In the genomic region with DNA sequence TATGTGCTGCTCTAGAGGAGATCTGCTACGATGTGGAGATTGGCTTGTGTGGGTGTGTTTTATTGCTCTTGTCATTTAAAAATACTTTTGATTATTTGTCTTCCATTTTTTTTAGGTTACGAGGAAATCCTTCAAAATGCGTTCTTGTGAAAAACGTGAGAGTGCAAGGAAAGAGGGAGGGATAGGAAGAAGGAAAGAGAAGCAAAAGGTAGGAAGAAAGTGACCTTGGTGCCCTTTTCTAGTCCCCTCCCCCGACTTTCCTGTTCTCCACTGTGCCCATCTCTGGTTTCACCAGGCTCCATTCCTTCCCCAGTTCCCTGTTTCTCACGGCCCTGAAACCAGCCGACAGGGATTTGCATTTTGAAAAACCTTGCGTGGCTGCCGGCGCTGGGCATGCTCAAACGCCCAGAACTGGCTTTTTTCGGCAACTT, we compare ENCODE assay signal across 8 cellular contexts. TPM values are rescaled to one million over a fixed set of nuclear protein-coding genes. Genes with fewer than 3 reads are reported as not detected.
DNase-seq lines count a peak whose midpoint lies in the region; ATAC-seq and TF ChIP-seq lines count a peak whose summit lies in the region.

No MANE protein-coding gene starts in this region.

- H3K27ac Mint-ChIP-seq in activated CD8-positive, alpha-beta memory T cell treated with anti-CD3 and anti-CD28 coated beads, Interleukin-2, amount 10 ng/mL, durations not matched to agents 7 days and 5 days: peak overlapping the region; percentile 47
- H3K27ac Mint-ChIP-seq in memory B cell (no peak overlapping the region), type B pancreatic cell (peak overlapping the region; percentile 69)

- peak overlapping the region; percentile 11 for H3K4me3 Mint-ChIP-seq in activated CD8-positive, alpha-beta memory T cell treated with anti-CD3 and anti-CD28 coated beads, Interleukin-2, amount 10 ng/mL, durations not matched to agents 7 days and 5 days
- peak overlapping the region; percentile 38 for H3K4me3 Mint-ChIP-seq in memory B cell
- peak overlapping the region; percentile 89 for H3K4me3 Mint-ChIP-seq in type B pancreatic cell

- peaks cover 5% of the 10 kb centered on the region for H3K4me1 Mint-ChIP-seq in activated CD8-positive, alpha-beta memory T cell treated with anti-CD3 and anti-CD28 coated beads, Interleukin-2, amount 10 ng/mL, durations not matched to agents 7 days and 5 days
- peaks cover 7% of the 10 kb centered on the region for H3K4me1 Mint-ChIP-seq in memory B cell
- peaks cover 28% of the 10 kb centered on the region for H3K4me1 Mint-ChIP-seq in type B pancreatic cell (ENCODE audit: unreplicated experiment)

- TF ChIP-seq CTCF in type B pancreatic cell (conservative IDR thresholded peaks at IDR 0.05): no peak

- CTCF ChIA-PET in activated CD8-positive, alpha-beta memory T cell treated with anti-CD3 and anti-CD28 coated beads, Interleukin-2, amount 10 ng/mL, durations not matched to agents 7 days and 5 days (lab: Charles Lee): no interaction called here

- no peak for TF ChIP-seq POLR2A in GM18505 (IDR thresholded peaks at IDR 0.05; ENCODE audit: borderline replicate concordance, extremely low read depth, insufficient read depth, insufficient read length)

- DNase-seq in activated CD8-positive, alpha-beta memory T cell treated with anti-CD3 and anti-CD28 coated beads, Interleukin-2, amount 10 ng/mL, durations not matched to agents 7 days and 5 days: no peak
- DNase-seq in activated CD8-positive, alpha-beta memory T cell treated with anti-CD3 and anti-CD28 coated beads, Interleukin-2, amount 50 U/mL, for 48 hours: no peak
- DNase-seq in caudate nucleus (lab: John Stamatoyannopoulos, UW) (peak in 8 of 61 donors; percentile 45 to 73 (median 56)), memory B cell (ENCODE audit: low spot score in 2 of 2) (no peak), type B pancreatic cell (ENCODE audit: extremely low spot score, unreplicated experiment) (no peak)
- no peak for DNase-seq in stimulated activated CD4-positive, alpha-beta T cell treated with anti-CD3 and anti-CD28 coated beads, Interleukin-2, amount 100 ng/mL, for 24 hours

- peaks cover 4% of the 10 kb centered on the region for H3K36me3 Mint-ChIP-seq in activated CD8-positive, alpha-beta memory T cell treated with anti-CD3 and anti-CD28 coated beads, Interleukin-2, amount 10 ng/mL, durations not matched to agents 7 days and 5 days
- no peaks in the 10 kb centered on the region for H3K36me3 Mint-ChIP-seq in memory B cell
- H3K36me3 Mint-ChIP-seq in type B pancreatic cell: no peaks in the 10 kb centered on the region

- peaks cover 39% of the 10 kb centered on the region for H3K27me3 Mint-ChIP-seq in activated CD8-positive, alpha-beta memory T cell treated with anti-CD3 and anti-CD28 coated beads, Interleukin-2, amount 10 ng/mL, durations not matched to agents 7 days and 5 days
- peaks cover 18% of the 10 kb centered on the region for H3K27me3 Mint-ChIP-seq in memory B cell
- H3K27me3 Mint-ChIP-seq in type B pancreatic cell: peaks cover 10% of the 10 kb centered on the region

- peaks cover 2% of the 10 kb centered on the region for H3K9me3 Mint-ChIP-seq in activated CD8-positive, alpha-beta memory T cell treated with anti-CD3 and anti-CD28 coated beads, Interleukin-2, amount 10 ng/mL, durations not matched to agents 7 days and 5 days (ENCODE audit: low read depth)
- H3K9me3 Mint-ChIP-seq in memory B cell (peaks cover 6% of the 10 kb centered on the region), type B pancreatic cell (no peaks in the 10 kb centered on the region)

- H3K27ac ChIP-seq in caudate nucleus (ENCODE audit: low read depth, low read length): peak overlapping the region; percentile 93

- no peak for ATAC-seq in activated CD8-positive, alpha-beta memory T cell treated with anti-CD3 and anti-CD28 coated beads, Interleukin-2, amount 10 ng/mL, durations not matched to agents 7 days and 5 days
- ATAC-seq in memory B cell (ENCODE audit: low read depth): no peak
- ATAC-seq in GM18505 (IDR thresholded peaks at IDR 0.05; ENCODE audit: unreplicated experiment): no peak
- no peak for ATAC-seq in GM18519 (IDR thresholded peaks at IDR 0.05; ENCODE audit: low FRiP score, unreplicated experiment)

RNA-seq across cellular contexts. Expression of a gene that starts 0.5 kb away (rescaled TPM):
- total RNA-seq in activated CD8-positive, alpha-beta memory T cell treated with anti-CD3 and anti-CD28 coated beads, Interleukin-2, amount 10 ng/mL, durations not matched to agents 7 days and 5 days: 1 to 10 TPM in 1 of 2 experiments, not detected in 1; 1.1 TPM
- total RNA-seq in type B pancreatic cell (ENCODE audit: low replicate concordance): 20.9 and 39.2 TPM in 2 replicates

Comparison
In these comparisons a context has a peak if more than half of its experiments do, and no peak if none do; other contexts are left out.
1. H3K4me3 Mint-ChIP-seq: peak in every context shown above with its lines; median percentile 89 in type B pancreatic cell; 38 in memory B cell; 11 in activated CD8-positive, alpha-beta memory T cell treated with anti-CD3 and anti-CD28 coated beads, Interleukin-2, amount 10 ng/mL, durations not matched to agents 7 days and 5 days.
2. RNA of a gene that starts 0.5 kb away (total RNA-seq): 20.9 to 39.2 TPM in type B pancreatic cell; 1.1 TPM in activated CD8-positive, alpha-beta memory T cell treated with anti-CD3 and anti-CD28 coated beads, Interleukin-2, amount 10 ng/mL, durations not matched to agents 7 days and 5 days; every median in the first group is over 10 times any median in the second.